ENCODE assay signal across 29 cellular contexts in genomic region chr4:5572114-5572513, GRCh38.
A peak's percentile ranks its signal among the peaks of the same experiment; 100 is the strongest.
DNase-seq lines count a peak whose midpoint lies in the region; ATAC-seq and TF ChIP-seq lines count a peak whose summit lies in the region.
"Had no signal": no experiment of that assay in that cellular context is flagged by ENCODE, and none has a peak within 500 bp of the region (broad histone marks: within the 10 kb centered on the region; RNA-seq: fewer than 3 reads in every experiment).

No MANE protein-coding gene starts in this region.

- H3K4me3 ChIP-seq in fibroblast of pulmonary artery (replicated peaks; ENCODE audit: low read depth, low read length), result no peak overlapping the region
- no peak overlapping the region for H3K4me3 ChIP-seq in vagina
- H3K4me3 ChIP-seq: breast epithelium, K562, smooth muscle cell, stomach, tibial nerve had no signal

- TF ChIP-seq POLR2A in vagina (IDR thresholded peaks at IDR 0.05), result no peak

- TF ChIP-seq CTCF in fibroblast of pulmonary artery (IDR thresholded peaks at IDR 0.05; ENCODE audit: low read length, missing control alignments) (no peak), vagina (IDR thresholded peaks at IDR 0.05) (no peak)

- DNase-seq in NCI-H82 (lab: John Stamatoyannopoulos, UW) (peak; percentile 10), NCI-H82 treated with DMSO at 0.1 percent for 48 hours (lab: John Stamatoyannopoulos, UW; ENCODE audit: unreplicated experiment) (no peak), astrocyte of the hippocampus (ENCODE audit: low read depth, low spot score) (peak; percentile 55), fibroblast of pulmonary artery (ENCODE audit: low read depth) (peak; percentile 68), vagina (ENCODE audit: extremely low spot score in 2 of 2) (peak; percentile 25 to 46), T-helper 17 cell (no peak)
- DNase-seq: activated CD4-positive, alpha-beta T cell treated with anti-CD3 and anti-CD28 coated beads, Interleukin-2, amount 50 U/mL, for 1 hour; activated naive CD8-positive, alpha-beta T cell treated with anti-CD3 and anti-CD28 coated beads, Interleukin-2, amount 50 U/mL, for 24 hours; activated T-cell treated with anti-CD3 and anti-CD28 coated beads, Interleukin-2, amount 50 U/mL, for 48 hours; CD8-positive, alpha-beta memory T cell; DMS153; effector memory CD4-positive, alpha-beta T cell; hypothalamus; left ventricle myocardium superior; natural killer cell; NCI-H1417 treated with DMSO at 0.1 percent for 48 hours; OCI-M1; SHP77; stimulated activated CD4-positive, alpha-beta T cell treated with anti-CD3 and anti-CD28 coated beads, Interleukin-2, amount 100 ng/mL, for 24 hours; stomach; T-helper 9 cell had no signal

- H3K4me1 ChIP-seq in vagina, result no peaks in the 10 kb centered on the region
- H3K4me1 ChIP-seq: stomach, tibial nerve had no signal

- no peaks in the 10 kb centered on the region for H3K27me3 Mint-ChIP-seq in T-helper 17 cell
- H3K27me3 Mint-ChIP-seq: activated naive CD8-positive, alpha-beta T cell treated with anti-CD3 and anti-CD28 coated beads, Interleukin-2, amount 50 U/mL, for 24 hours; CD8-positive, alpha-beta memory T cell had no signal

- no peaks in the 10 kb centered on the region for H3K27me3 ChIP-seq in vagina
- H3K27me3 ChIP-seq: breast epithelium, stomach, tibial nerve had no signal

- no peak overlapping the region for H3K27ac Mint-ChIP-seq in T-helper 17 cell
- H3K27ac Mint-ChIP-seq: activated naive CD8-positive, alpha-beta T cell treated with anti-CD3 and anti-CD28 coated beads, Interleukin-2, amount 50 U/mL, for 24 hours; CD8-positive, alpha-beta memory T cell; mesothelial cell of epicardium; natural killer cell had no signal

- no peak overlapping the region for H3K4me3 Mint-ChIP-seq in T-helper 17 cell
- H3K4me3 Mint-ChIP-seq: activated naive CD8-positive, alpha-beta T cell treated with anti-CD3 and anti-CD28 coated beads, Interleukin-2, amount 50 U/mL, for 24 hours; CD8-positive, alpha-beta memory T cell; mesothelial cell of epicardium; natural killer cell had no signal

- ATAC-seq in T-helper 17 cell (no peak), HG02970 (IDR thresholded peaks at IDR 0.05; ENCODE audit: low FRiP score, unreplicated experiment) (no peak), esophagus mucosa (no peak)
- ATAC-seq: activated naive CD8-positive, alpha-beta T cell treated with anti-CD3 and anti-CD28 coated beads, Interleukin-2, amount 50 U/mL, for 24 hours; HCT116; K562; left ventricle myocardium superior; natural killer cell had no signal

- no peaks in the 10 kb centered on the region for H3K36me3 Mint-ChIP-seq in T-helper 17 cell (ENCODE audit: low read depth)
- H3K36me3 Mint-ChIP-seq: CD8-positive, alpha-beta memory T cell; natural killer cell had no signal

- no peaks in the 10 kb centered on the region for H3K4me1 Mint-ChIP-seq in T-helper 17 cell
- H3K4me1 Mint-ChIP-seq: activated naive CD8-positive, alpha-beta T cell treated with anti-CD3 and anti-CD28 coated beads, Interleukin-2, amount 50 U/mL, for 24 hours; CD8-positive, alpha-beta memory T cell; mesothelial cell of epicardium had no signal

- no peak overlapping the region for H3K27ac ChIP-seq in vagina
- H3K27ac ChIP-seq: breast epithelium, stomach, tibial nerve had no signal

- intact Hi-C loops in vagina (cut with DNase I), result no loop called here

- H3K36me3 ChIP-seq in vagina, result peaks cover 0 to 12% of the 10 kb centered on the region in 2 donors

- H3K9me3 ChIP-seq in vagina (no peaks in the 10 kb centered on the region), T-helper 17 cell (ENCODE audit: control insufficient read depth, low read length, poor library complexity, severe bottlenecking) (no peaks in the 10 kb centered on the region)
- H3K9me3 ChIP-seq: stomach, tibial nerve had no signal

Comparison
In these comparisons a context has a peak if more than half of its experiments do, and no peak if none do; other contexts are left out.
1. DNase-seq: peak in NCI-H82 (single experiment), astrocyte of the hippocampus (single experiment), fibroblast of pulmonary artery (single experiment) and vagina (2 of 2); none in NCI-H82 treated with DMSO at 0.1 percent for 48 hours (single experiment) and T-helper 17 cell (0 of 3).